Comparison of ENCODE assay signal across 15 cellular contexts in the genomic region with DNA sequence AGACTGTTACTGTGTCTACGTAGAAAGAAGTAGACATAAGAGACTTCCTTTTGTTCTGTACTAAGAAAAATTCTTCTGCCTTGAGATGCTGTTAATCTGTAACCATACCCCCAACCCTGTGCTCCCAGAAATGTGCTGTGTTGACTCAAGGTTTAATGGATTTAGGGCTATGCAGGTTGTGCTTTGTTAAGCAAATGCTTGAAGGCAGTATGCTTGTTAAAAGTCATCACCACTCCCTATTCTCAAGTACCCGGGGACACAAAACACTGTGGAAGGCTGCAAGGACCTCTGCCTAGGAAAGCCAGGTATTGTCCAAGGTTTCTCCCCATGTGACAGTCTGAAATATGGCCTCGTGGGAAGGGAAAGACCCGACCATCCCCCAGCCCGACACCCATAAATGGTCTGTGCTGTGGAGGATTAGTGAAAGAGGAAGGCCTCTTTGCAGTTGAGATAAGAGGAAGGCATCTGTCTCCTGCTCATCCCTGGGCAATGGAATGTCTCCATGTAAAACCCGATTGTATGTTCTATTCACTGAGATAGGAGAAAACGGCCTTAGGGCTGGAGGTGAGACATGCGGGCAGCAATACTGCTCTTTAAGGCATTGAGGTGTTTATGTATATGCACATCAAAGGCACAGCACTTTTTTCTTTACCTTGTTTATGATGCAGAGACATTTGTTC. TPM values are rescaled to one million over a fixed set of nuclear protein-coding genes. Genes with fewer than 3 reads are reported as not detected.
DNase-seq lines count a peak whose midpoint lies in the region; FAIRE-seq and TF ChIP-seq lines count a peak whose summit lies in the region.
"Not testable (repeated sequence)": the region's sequence is repeated elsewhere in the genome, so short reads cannot be mapped to it uniquely, and the experiment has no call there.
"Had no signal": no experiment of that assay in that cellular context is flagged by ENCODE, and none has a peak within 500 bp of the region (broad histone marks: within the 10 kb centered on the region; RNA-seq: fewer than 3 reads in every experiment).

No MANE protein-coding gene starts in this region.

- not testable (repeated sequence) for H2AFZ ChIP-seq in H1 (ENCODE audit: low read length); hepatocyte

- peak overlapping the region; percentile 95 for H3K27ac Mint-ChIP-seq in progenitor cell of endocrine pancreas

- H3K4me3 ChIP-seq in HUES48 (ENCODE audit: low read depth, low read length): peak overlapping the region; percentile 47; the same call in 1 of the 2 replicates
- H3K4me3 ChIP-seq in H1 (ENCODE audit: extremely low read depth in 1 of 4, insufficient read depth in 2 of 4, low read depth in 3 of 4, low read length in 4 of 4); hepatocyte; mesendoderm (ENCODE audit: low read length): not testable (repeated sequence)

- peaks cover 20% of the 10 kb centered on the region for H3K4me1 Mint-ChIP-seq in progenitor cell of endocrine pancreas (ENCODE audit: low read depth)

- H3K4me3 Mint-ChIP-seq in progenitor cell of endocrine pancreas (ENCODE audit: low read depth): peak overlapping the region; percentile 48

- not testable (repeated sequence) for TF ChIP-seq RAD21 in H1 (IDR thresholded peaks at IDR 0.05 in 1 of 2, conservative IDR thresholded peaks at IDR 0.05 in 1 of 2; ENCODE audit: low read depth in 2 of 2, low read length in 2 of 2)

- peak; percentile 68 for DNase-seq in ELF-1 (ENCODE audit: low read depth, low spot score)
- peak; percentile 24 for DNase-seq in MV-4-11 (lab: John Stamatoyannopoulos, UW)
- peak; percentile 71 for DNase-seq in OCI-M1 (lab: John Stamatoyannopoulos, UW)
- not testable (repeated sequence) for DNase-seq in H1 (ENCODE audit: low read depth in 1 of 2, low spot score in 2 of 2); hepatocyte (ENCODE audit: low spot score); progenitor cell of endocrine pancreas (ENCODE audit: low spot score, unreplicated experiment)
- peak; percentile 77 for DNase-seq in mesendoderm

- not testable (repeated sequence) for H3K14ac ChIP-seq in H1 (ENCODE audit: insufficient read length)

- not testable (repeated sequence) for TF ChIP-seq CTCF in H1 (IDR thresholded peaks at IDR 0.05; ENCODE audit: control extremely low read depth in 1 of 3, insufficient read depth in 1 of 3, low read depth in 1 of 3, low read length in 3 of 3); hepatocyte (IDR thresholded peaks at IDR 0.05; ENCODE audit: poor library complexity); progenitor cell of endocrine pancreas (IDR thresholded peaks at IDR 0.05; ENCODE audit: unreplicated experiment)

- not testable (repeated sequence) for H4K8ac ChIP-seq in H1 (ENCODE audit: extremely low read depth, insufficient read depth, low read length); mesendoderm (ENCODE audit: low read depth, low read length)

- H3K36me3 ChIP-seq in HUES48 (ENCODE audit: control insufficient read depth, insufficient read depth, low read length); H1 (ENCODE audit: control insufficient read depth in 2 of 4, insufficient read depth in 4 of 4, low read length in 3 of 4); hepatocyte (replicated peaks; ENCODE audit: insufficient read depth, low read depth); mesendoderm (ENCODE audit: control insufficient read depth, insufficient read depth, low read length): not testable (repeated sequence)

- not testable (repeated sequence) for TF ChIP-seq EP300 in H1 (IDR thresholded peaks at IDR 0.05; ENCODE audit: borderline replicate concordance in 1 of 2, low read depth in 2 of 2, low read length in 2 of 2)

- not testable (repeated sequence) for FAIRE-seq in H1 (lab: Jason Lieb, UNC)

- not testable (repeated sequence) for H3K27me3 ChIP-seq in HUES48 (ENCODE audit: control insufficient read depth, insufficient read depth, low read length); H1 (replicated peaks in 1 of 4; ENCODE audit: control insufficient read depth in 3 of 4, extremely low read depth in 1 of 4, insufficient read depth in 3 of 4, low read length in 3 of 4); hepatocyte; mesendoderm (ENCODE audit: insufficient read depth, low read length, poor library complexity)

- not testable (repeated sequence) for H3K9me2 ChIP-seq in hepatocyte (replicated peaks; ENCODE audit: insufficient read depth)

- not testable (repeated sequence) for H3K27me3 Mint-ChIP-seq in progenitor cell of endocrine pancreas

- not testable (repeated sequence) for TF ChIP-seq POLR2A in H1 (IDR thresholded peaks at IDR 0.05; ENCODE audit: control extremely low read depth in 1 of 2, low read depth in 2 of 2, low read length in 2 of 2)

- CTCF ChIA-PET in H1 (lab: Charles Lee; ENCODE audit: partially characterized antibody): interaction anchor here (1.0 kb wide), 1 partner anchor 33 kb away, joined by 3 read pairs; no protein-coding TSS in a partner anchor

- H3K9me3 Mint-ChIP-seq in progenitor cell of endocrine pancreas (ENCODE audit: low read depth): peaks cover 24% of the 10 kb centered on the region

- H3K79me2 ChIP-seq in H1 (ENCODE audit: control insufficient read depth in 1 of 2, insufficient read depth in 2 of 2, low read length in 2 of 2); hepatocyte; mesendoderm (ENCODE audit: control insufficient read depth, insufficient read depth, low read length): not testable (repeated sequence)

- not testable (repeated sequence) for H3K23me2 ChIP-seq in H1 (ENCODE audit: low read depth, low read length)

- H3K23ac ChIP-seq in H1 (ENCODE audit: insufficient read length); mesendoderm (ENCODE audit: low read length): not testable (repeated sequence)

- not testable (repeated sequence) for H4K5ac ChIP-seq in H1 (ENCODE audit: insufficient read length, low read depth, low read length); mesendoderm (ENCODE audit: low read length)

- H3K4me2 ChIP-seq in H1 (ENCODE audit: insufficient read depth in 1 of 2, low read depth in 2 of 2, low read length in 2 of 2) (peak overlapping the region; percentile 42 to 58), hepatocyte (peak overlapping the region; percentile 53)
- not testable (repeated sequence) for H3K4me2 ChIP-seq in mesendoderm (ENCODE audit: low read length)

- 0 out of 2 replicates have a peak overlapping the region, but pooled peaks have one; percentile 75 for H2BK20ac ChIP-seq in H1 (ENCODE audit: low read length)

- peak overlapping the region; percentile 91; the same call in 1 of the 2 replicates for H2BK5ac ChIP-seq in H1 (ENCODE audit: low read depth, low read length)
- not testable (repeated sequence) for H2BK5ac ChIP-seq in mesendoderm (ENCODE audit: low read length)

- H2BK12ac ChIP-seq in H1 (ENCODE audit: low read depth, low read length): peak overlapping the region; percentile 87; the same call in 1 of the 2 replicates

- H3K27ac ChIP-seq in HUES48 (ENCODE audit: low read depth, low read length) (peak overlapping the region; percentile 33), hepatocyte (peak overlapping the region; percentile 80), mesendoderm (ENCODE audit: low read depth, low read length) (peak overlapping the region; percentile 43)
- not testable (repeated sequence) for H3K27ac ChIP-seq in H1 (ENCODE audit: low read depth, low read length)

- H3K9me3 ChIP-seq in HUES48 (ENCODE audit: control insufficient read depth, insufficient read depth, low read length) (peaks cover 12% of the 10 kb centered on the region), H1 (ENCODE audit: insufficient read depth in 2 of 2, low read depth in 1 of 2, low read length in 1 of 2) (peaks cover 13 to 28% of the 10 kb centered on the region in 2 experiments; a peak in 3 of 4 replicates)
- not testable (repeated sequence) for H3K9me3 ChIP-seq in hepatocyte (ENCODE audit: low read depth)

- not testable (repeated sequence) for H3K79me1 ChIP-seq in H1 (ENCODE audit: low read depth, low read length); mesendoderm (ENCODE audit: low read length)

- not testable (repeated sequence) for H2BK120ac ChIP-seq in H1 (replicated peaks; ENCODE audit: low read depth, low read length); mesendoderm (ENCODE audit: low read depth, low read length)

- H3K4me1 ChIP-seq in HUES48 (ENCODE audit: control insufficient read depth, insufficient read depth, low read length): peaks cover 14% of the 10 kb centered on the region
- peaks cover 0 to 13% (median 2%) of the 10 kb centered on the region in 4 experiments; a peak in 4 of 7 replicates for H3K4me1 ChIP-seq in H1 (replicated peaks in 1 of 4; ENCODE audit: control insufficient read depth in 3 of 4, insufficient read depth in 4 of 4, low read length in 3 of 4)
- H3K4me1 ChIP-seq in hepatocyte (ENCODE audit: insufficient read depth); mesendoderm (ENCODE audit: control insufficient read depth, low read depth, low read length): not testable (repeated sequence)

- peak overlapping the region; percentile 48; the same call in 1 of the 2 replicates for H3K9ac ChIP-seq in HUES48 (ENCODE audit: low read depth, low read length)
- not testable (repeated sequence) for H3K9ac ChIP-seq in H1 (replicated peaks in 1 of 4; ENCODE audit: extremely low read depth in 1 of 4, low read depth in 3 of 4, low read length in 3 of 4); mesendoderm (ENCODE audit: low read length)

- not testable (repeated sequence) for H3K36me3 Mint-ChIP-seq in progenitor cell of endocrine pancreas (ENCODE audit: insufficient read depth)

- H3K18ac ChIP-seq in H1 (ENCODE audit: extremely low read depth, low read length): peak overlapping the region; percentile 78; the same call in 1 of the 2 replicates
- not testable (repeated sequence) for H3K18ac ChIP-seq in mesendoderm (ENCODE audit: low read length)

- H2BK15ac ChIP-seq in H1 (ENCODE audit: low read length); mesendoderm (replicated peaks; ENCODE audit: low read depth): not testable (repeated sequence)

- not testable (repeated sequence) for H3K4ac ChIP-seq in H1 (replicated peaks; ENCODE audit: insufficient read length, low read depth, low read length)
- H3K4ac ChIP-seq in mesendoderm (ENCODE audit: low read depth, low read length): peak overlapping the region; percentile 46

- POLR2A ChIA-PET in H1 (lab: Charles Lee; ENCODE audit: partially characterized antibody): interaction anchor here (0.7 to 1.4 kb wide), 5 partner anchors 20 to 88 kb away, joined by 3 to 7 read pairs (median 3); a partner anchor contains a TSS

- H4K91ac ChIP-seq in H1 (replicated peaks; ENCODE audit: insufficient read length, low read length): not testable (repeated sequence)

- not testable (repeated sequence) for H2AK5ac ChIP-seq in H1 (ENCODE audit: low read depth, low read length); mesendoderm (ENCODE audit: low read length)

- not testable (repeated sequence) for H3K56ac ChIP-seq in H1 (replicated peaks; ENCODE audit: insufficient read length, low read depth, low read length)
- peak overlapping the region; percentile 34 for H3K56ac ChIP-seq in mesendoderm (ENCODE audit: low read length)

- H4K20me1 ChIP-seq in H1 (replicated peaks in 1 of 2; ENCODE audit: control insufficient read depth in 1 of 2, insufficient read depth in 2 of 2, low read length in 2 of 2); hepatocyte (ENCODE audit: insufficient read depth, poor library complexity, severe bottlenecking): not testable (repeated sequence)

- 68% methylated on average over 8 of the region's 8 CpGs; no CpG with 5 or more reads in 1 of the 2 experiments for WGBS in H1 (ENCODE audit: extremely low coverage in 1 of 2, insufficient coverage in 1 of 2, insufficient read length in 1 of 2, insufficient replicate concordance in 2 of 2, low coverage in 1 of 2, low lambda C conversion rate in 2 of 2, missing lambda C conversion rate in 1 of 2), 2 experiments
- WGBS in hepatocyte (ENCODE audit: low lambda C conversion rate, missing lambda C conversion rate): 11% methylated on average over 8 of the region's 8 CpGs
- no CpG with 5 or more reads among the region's 8 CpGs for WGBS in mesendoderm (ENCODE audit: extremely low coverage, insufficient coverage, low lambda C conversion rate)

RNA-seq across cellular contexts. Expression of a gene that starts 32.3 kb away (rescaled TPM):
- 4.2 TPM in 2 replicates for total RNA-seq in H1 (2021; fragmentation: NEBNext Ultra II Directional; extraction: Animal tissue kit (Norgen Biotek cat#: 25700))
- polyA plus RNA-seq in H1 (2011; rRNA removed): 0.91 and 1.6 TPM in 2 replicates
- polyA plus RNA-seq in H1 (2011; cell fraction: cytosol; rRNA removed): 1.7 TPM
- 0.96 TPM for polyA plus RNA-seq in H1 (2011; cell fraction: nucleus; rRNA removed)
- polyA plus RNA-seq in H1 (2012, experiment 1 of 2): 2.0 to 4.4 TPM (median 3.0 TPM) in 4 replicates
- polyA plus RNA-seq in H1 (2012, experiment 2 of 2): 1.8 TPM
- 4.6 TPM for polyA plus RNA-seq in H1 (2013, experiment 1 of 2)
- 4.0 TPM for polyA plus RNA-seq in H1 (2013, experiment 2 of 2)
- 8.1 and 14.7 TPM in 2 replicates for polyA minus RNA-seq in H1 (2011; rRNA and poly(A)+ RNA removed)
- polyA minus RNA-seq in H1 (2011; cell fraction: cytosol; rRNA and poly(A)+ RNA removed): 4.0 TPM
- polyA minus RNA-seq in H1 (2011; cell fraction: nucleus; rRNA and poly(A)+ RNA removed): 5.8 TPM
- 0.16 and 0.97 TPM in 2 replicates for total RNA-seq in hepatocyte
- 0.12 and 0.16 TPM in 2 replicates for polyA plus RNA-seq in hepatocyte
- 8.0 TPM for polyA plus RNA-seq in mesendoderm (2013, experiment 1 of 2)
- polyA plus RNA-seq in mesendoderm (2013, experiment 2 of 2): 7.3 TPM
- total RNA-seq in progenitor cell of endocrine pancreas: 2.8 and 3.0 TPM in 2 replicates
- total RNA-seq: Calu3 had no signal
- polyA plus RNA-seq: A549, CD14-positive monocyte had no signal

RNA-seq across cellular contexts. Expression of a gene that starts 41.8 kb away (rescaled TPM):
- total RNA-seq in H1 (2021; fragmentation: NEBNext Ultra II Directional; extraction: Animal tissue kit (Norgen Biotek cat#: 25700)): 23.1 and 25.9 TPM in 2 replicates
- polyA plus RNA-seq in H1 (2011; rRNA removed): 2.6 and 3.9 TPM in 2 replicates
- 5.3 TPM for polyA plus RNA-seq in H1 (2011; cell fraction: cytosol; rRNA removed)
- 2.9 TPM for polyA plus RNA-seq in H1 (2011; cell fraction: nucleus; rRNA removed)
- 3.9 to 8.6 TPM (median 5.6 TPM) in 4 replicates for polyA plus RNA-seq in H1 (2012, experiment 1 of 2)
- 0.87 TPM for polyA plus RNA-seq in H1 (2012, experiment 2 of 2)
- polyA plus RNA-seq in H1 (2013, experiment 1 of 2): 8.9 TPM
- polyA plus RNA-seq in H1 (2013, experiment 2 of 2): 9.0 TPM
- polyA minus RNA-seq in H1 (2011; rRNA and poly(A)+ RNA removed): 25.5 and 41.6 TPM in 2 replicates
- 16.7 TPM for polyA minus RNA-seq in H1 (2011; cell fraction: cytosol; rRNA and poly(A)+ RNA removed)
- 27.7 TPM for polyA minus RNA-seq in H1 (2011; cell fraction: nucleus; rRNA and poly(A)+ RNA removed)
- 15.7 and 25.7 TPM in 2 replicates for total RNA-seq in hepatocyte
- 2.2 and 2.7 TPM in 2 replicates for polyA plus RNA-seq in hepatocyte
- polyA plus RNA-seq in mesendoderm (2013, experiment 1 of 2): 9.5 TPM
- polyA plus RNA-seq in mesendoderm (2013, experiment 2 of 2): 8.9 TPM
- total RNA-seq in progenitor cell of endocrine pancreas: 38.6 and 41.6 TPM in 2 replicates
- total RNA-seq: Calu3 had no signal

RNA-seq across cellular contexts. Expression of a gene that starts 56.8 kb away (rescaled TPM):
- total RNA-seq in H1 (2021; fragmentation: NEBNext Ultra II Directional; extraction: Animal tissue kit (Norgen Biotek cat#: 25700)): not detected in 2 replicates
- polyA plus RNA-seq in H1 (2011; rRNA removed) (not detected in 2 replicates), hepatocyte (not detected in 2 replicates)
- 0.03 TPM for polyA plus RNA-seq in H1 (2011; cell fraction: cytosol; rRNA removed)
- 0.07 TPM for polyA plus RNA-seq in H1 (2011; cell fraction: nucleus; rRNA removed)
- polyA plus RNA-seq in H1 (2012, experiment 1 of 2): not detected in 4 replicates
- not detected for polyA plus RNA-seq in H1 (2012, experiment 2 of 2)
- polyA plus RNA-seq in H1 (2013, experiment 1 of 2): 0.08 TPM
- polyA plus RNA-seq in H1 (2013, experiment 2 of 2): 0.06 TPM
- polyA minus RNA-seq in H1 (2011; rRNA and poly(A)+ RNA removed): not detected in 2 replicates
- polyA minus RNA-seq in H1 (2011; cell fraction: cytosol; rRNA and poly(A)+ RNA removed): not detected
- polyA minus RNA-seq in H1 (2011; cell fraction: nucleus; rRNA and poly(A)+ RNA removed): not detected
- total RNA-seq in hepatocyte (0.57 TPM in 1 of 2 replicates, not detected in the other), progenitor cell of endocrine pancreas (0.22 and 0.49 TPM in 2 replicates)
- polyA plus RNA-seq in mesendoderm (2013, experiment 1 of 2): not detected
- polyA plus RNA-seq in mesendoderm (2013, experiment 2 of 2): 0.01 TPM
- total RNA-seq: Calu3; CD4-positive, alpha-beta T cell; CD8-positive, alpha-beta memory T cell; H4; HFFc6 had no signal
- polyA plus RNA-seq: A549; CD14-positive monocyte; CD8-positive, alpha-beta memory T cell had no signal
